Comparison of ENCODE assay signal across 2 cellular contexts in the genomic region with DNA sequence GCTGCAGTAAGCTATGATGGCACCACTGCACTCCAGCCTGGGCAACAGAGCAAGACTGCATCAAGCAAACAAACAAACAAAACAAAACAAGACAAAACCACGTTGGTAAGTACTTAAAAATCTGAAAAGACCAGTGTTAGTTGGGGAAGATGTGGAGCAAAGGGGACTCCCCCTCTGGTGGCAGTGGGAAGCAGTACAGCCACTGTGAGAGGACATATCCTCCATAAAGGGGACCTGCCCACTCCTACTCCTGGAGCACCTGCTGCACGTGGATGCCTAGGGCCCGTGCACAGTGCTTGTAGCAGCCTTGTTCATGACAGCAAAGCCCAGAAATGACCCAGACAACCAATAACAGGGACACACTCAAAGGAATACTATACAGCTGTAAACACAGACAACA.
TF ChIP-seq lines count a peak whose summit lies in the region.

No MANE protein-coding gene starts in this region.

TF ChIP-seq in A549, 52 proteins besides CTCF, POLR2A, EP300 and RAD21:
- no peak for TF ChIP-seq KDM5A (IDR thresholded peaks at IDR 0.05)
- no peak for TF ChIP-seq TP53 (CRISPR knock-in tag; IDR thresholded peaks at IDR 0.05)
- TF ChIP-seq RCOR1 (IDR thresholded peaks at IDR 0.05; ENCODE audit: low read depth, low read length) = no peak
- TF ChIP-seq HOXA7 (CRISPR knock-in tag; IDR thresholded peaks at IDR 0.05) = no peak
- TF ChIP-seq HOXB5 (CRISPR knock-in tag; IDR thresholded peaks at IDR 0.05) = no peak
- no peak for TF ChIP-seq FOXS1 (CRISPR knock-in tag; IDR thresholded peaks at IDR 0.05)
- no peak for TF ChIP-seq JUN (IDR thresholded peaks at IDR 0.05)
- TF ChIP-seq JUNB (IDR thresholded peaks at IDR 0.05) = no peak
- TF ChIP-seq ZSCAN20 (CRISPR knock-in tag; IDR thresholded peaks at IDR 0.05) = no peak
- no peak for TF ChIP-seq NPAS2 (CRISPR knock-in tag; IDR thresholded peaks at IDR 0.05; ENCODE audit: borderline replicate concordance)
- TF ChIP-seq, protein P1, sequence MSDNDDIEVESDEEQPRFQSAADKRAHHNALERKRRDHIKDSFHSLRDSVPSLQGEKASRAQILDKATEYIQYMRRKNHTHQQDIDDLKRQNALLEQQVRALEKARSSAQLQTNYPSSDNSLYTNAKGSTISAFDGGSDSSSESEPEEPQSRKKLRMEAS (IDR thresholded peaks at IDR 0.05) = no peak

TF ChIP-seq in endothelial cell of umbilical vein, 7 proteins besides CTCF, POLR2A, EP300 and RAD21:
- no peak for TF ChIP-seq MYC (IDR thresholded peaks at IDR 0.05; ENCODE audit: low read depth, low read length)
- no peak for TF ChIP-seq FOS (IDR thresholded peaks at IDR 0.05; ENCODE audit: borderline replicate concordance, insufficient read depth, low read length)
- TF ChIP-seq, protein P1 (IDR thresholded peaks at IDR 0.05; ENCODE audit: insufficient read depth, insufficient read length) = no peak
- no peak for TF ChIP-seq GATA2 (IDR thresholded peaks at IDR 0.05; ENCODE audit: insufficient read depth, insufficient read length, low read depth, low read length)
- TF ChIP-seq EZH2 (IDR thresholded peaks at IDR 0.05; ENCODE audit: borderline replicate concordance, low read depth, low read length, severe bottlenecking) = no peak
- TF ChIP-seq JUN (IDR thresholded peaks at IDR 0.05; ENCODE audit: borderline replicate concordance, insufficient read depth, insufficient read length, low read depth) = no peak
- no peak for TF ChIP-seq POLR2AphosphoS5 (IDR thresholded peaks at IDR 0.05; ENCODE audit: insufficient read depth, low read depth, low read length)
